Comparison of ENCODE assay signal across 11 cellular contexts in genomic region chr7:20030417-20030816, GRCh38.
A peak's percentile ranks its signal among the peaks of the same experiment; 100 is the strongest.
DNase-seq lines count a peak whose midpoint lies in the region; ATAC-seq and TF ChIP-seq lines count a peak whose summit lies in the region.
"Had no signal": no experiment of that assay in that cellular context is flagged by ENCODE, and none has a peak within 500 bp of the region (broad histone marks: within the 10 kb centered on the region; RNA-seq: fewer than 3 reads in every experiment).

No MANE protein-coding gene starts in this region.

- H2AFZ ChIP-seq in Karpas-422 (ENCODE audit: low read length), result no peak overlapping the region

- H4K20me1 ChIP-seq in DOHH2 (ENCODE audit: control insufficient read depth, insufficient read depth, low read depth, low read length) (no peaks in the 10 kb centered on the region), Karpas-422 (ENCODE audit: insufficient read depth, low read depth, low read length) (no peaks in the 10 kb centered on the region)

- H3F3A ChIP-seq in DOHH2 (ENCODE audit: control insufficient read depth, insufficient read depth), result no peaks in the 10 kb centered on the region

- H3K27me3 ChIP-seq in DOHH2 (ENCODE audit: control insufficient read depth, low read length) (no peaks in the 10 kb centered on the region), Karpas-422 (ENCODE audit: low read length) (no peaks in the 10 kb centered on the region)
- H3K27me3 ChIP-seq: esophagus squamous epithelium had no signal

- peak; percentile 29 for DNase-seq in Karpas-422
- DNase-seq in NCI-H345 (lab: John Stamatoyannopoulos, UW), result no peak
- DNase-seq in stimulated activated naive CD4-positive, alpha-beta T cell treated with Interleukin-2 at 50 U/mL for 16 hours (lab: John Stamatoyannopoulos, UW), result no peak
- no peak for DNase-seq in SIG-M5 treated with dmso at 0.1 percent for 504 hours (lab: John Stamatoyannopoulos, UW; ENCODE audit: unreplicated experiment)
- no peak for DNase-seq in NCI-H2081 treated with DMSO at 0.1 percent for 48 hours (lab: John Stamatoyannopoulos, UW)
- DNase-seq: esophagus squamous epithelium; lower lobe of right lung; stimulated activated naive CD4-positive, alpha-beta T cell had no signal

- no peaks in the 10 kb centered on the region for H3K79me2 ChIP-seq in DOHH2 (ENCODE audit: control insufficient read depth, low read length)
- H3K79me2 ChIP-seq in Karpas-422 (ENCODE audit: low read length), result no peaks in the 10 kb centered on the region

- no peak overlapping the region for H3K9ac ChIP-seq in Karpas-422 (ENCODE audit: low read length)

- H3K9me2 ChIP-seq in DOHH2 (replicated peaks; ENCODE audit: control insufficient read depth, low read length) (no peaks in the 10 kb centered on the region), Karpas-422 (replicated peaks; ENCODE audit: insufficient read depth, low read length) (no peaks in the 10 kb centered on the region)

- H3K4me2 ChIP-seq in DOHH2 (ENCODE audit: low read length), result peak overlapping the region; percentile 25
- H3K4me2 ChIP-seq in Karpas-422 (ENCODE audit: low read depth, low read length, poor library complexity, severe bottlenecking), result no peak overlapping the region

- H3K4me3 ChIP-seq in DOHH2 (ENCODE audit: low read length) (no peak overlapping the region), Karpas-422 (ENCODE audit: low read length) (no peak overlapping the region)
- H3K4me3 ChIP-seq: esophagus squamous epithelium, lower lobe of right lung had no signal

- peaks cover 13% of the 10 kb centered on the region for H3K4me1 ChIP-seq in DOHH2 (ENCODE audit: control insufficient read depth, low read length)
- no peaks in the 10 kb centered on the region for H3K4me1 ChIP-seq in Karpas-422 (ENCODE audit: low read length)
- H3K4me1 ChIP-seq: esophagus squamous epithelium, lower lobe of right lung had no signal

- H3K27ac ChIP-seq in DOHH2 (ENCODE audit: low read depth, low read length) (no peak overlapping the region), Karpas-422 (ENCODE audit: low read length) (no peak overlapping the region)
- H3K27ac ChIP-seq: esophagus squamous epithelium, lower lobe of right lung had no signal

- TF ChIP-seq CTCF in DOHH2 (IDR thresholded peaks at IDR 0.05; ENCODE audit: low read depth, low read length, poor library complexity, severe bottlenecking), result no peak

- H3K9me3 ChIP-seq in DOHH2 (ENCODE audit: control insufficient read depth, insufficient read depth, low read length), result no peaks in the 10 kb centered on the region
- no peaks in the 10 kb centered on the region for H3K9me3 ChIP-seq in Karpas-422 (ENCODE audit: low read length)
- H3K9me3 ChIP-seq: esophagus squamous epithelium, lower lobe of right lung had no signal

- no peaks in the 10 kb centered on the region for H3K36me3 ChIP-seq in DOHH2 (ENCODE audit: control insufficient read depth, low read length)
- H3K36me3 ChIP-seq in Karpas-422 (ENCODE audit: insufficient read depth, low read length), result no peaks in the 10 kb centered on the region
- H3K36me3 ChIP-seq: esophagus squamous epithelium, lower lobe of right lung had no signal

- peak; percentile 90 for ATAC-seq in GM19452 (IDR thresholded peaks at IDR 0.05; ENCODE audit: unreplicated experiment)
- ATAC-seq in HG02885 (IDR thresholded peaks at IDR 0.05; ENCODE audit: poor library complexity, unreplicated experiment), result peak; percentile 88
- ATAC-seq: lower lobe of right lung had no signal
